Comparison of ENCODE assay signal across 8 cellular contexts in genomic region chr22:31977141-31977781, GRCh38. TPM values are rescaled to one million over a fixed set of nuclear protein-coding genes. Genes with fewer than 3 reads are reported as not detected.
A peak's percentile ranks its signal among the peaks of the same experiment; 100 is the strongest.
DNase-seq lines count a peak whose midpoint lies in the region; ATAC-seq and TF ChIP-seq lines count a peak whose summit lies in the region.

No MANE protein-coding gene starts in this region.

- H3K4me2 ChIP-seq in BLaER1 treated with 17β-estradiol and CSF1 and Interleukin-3, amounts not matched to agents 10 nM and 100 nM, result peak overlapping the region in 8 of 11 experiments; percentile 40 to 74 (median 55); a peak in 16 of 22 replicates

- no peak overlapping the region for H3K4me3 Mint-ChIP-seq in activated CD4-positive, alpha-beta T cell treated with anti-CD3 and anti-CD28 coated beads for 36 hours
- H3K4me3 Mint-ChIP-seq in chondrocyte (ENCODE audit: unreplicated experiment), result no peak overlapping the region

- peak; percentile 98 for ATAC-seq in activated CD4-positive, alpha-beta T cell treated with anti-CD3 and anti-CD28 coated beads for 36 hours
- ATAC-seq in HG02884 (IDR thresholded peaks at IDR 0.05; ENCODE audit: unreplicated experiment), result no peak

- H3K4me3 ChIP-seq in BLaER1 treated with 17β-estradiol and CSF1 and Interleukin-3, amounts not matched to agents 10 nM and 100 nM, result no peak overlapping the region
- H3K4me3 ChIP-seq in HAP-1 (no peak overlapping the region), lower leg skin (ENCODE audit: low read depth, poor library complexity, severe bottlenecking) (no peak overlapping the region)

- in situ Hi-C loops in HAP-1 (cut with MboI; ENCODE audit: low sequenced_read_pairs), result loop anchor here (10.0 kb wide), 3 partner anchors 108 to 498 kb away; partner anchors contain the start of gene FBXO7

- intact Hi-C loops in activated CD4-positive, alpha-beta T cell treated with anti-CD3 and anti-CD28 coated beads for 36 hours (cut with DNase I, micrococcal nuclease), result loop anchor here (1.0 to 10.0 kb wide), 6 partner anchors 104 to 1025 kb away; no protein-coding TSS in a partner anchor
- intact Hi-C loops in lower leg skin (cut with DNase I; ENCODE audit: low total_unique reads), result loop anchor here (2.0 to 10.0 kb wide), 2 partner anchors 106 to 288 kb away; no protein-coding TSS in a partner anchor

- H3K36me3 ChIP-seq in BLaER1 treated with 17β-estradiol and CSF1 and Interleukin-3, amounts not matched to agents 10 nM and 100 nM, result no peaks in the 10 kb centered on the region
- H3K36me3 ChIP-seq in HAP-1 (replicated peaks), result no peaks in the 10 kb centered on the region

- H3K9ac ChIP-seq in BLaER1 treated with 17β-estradiol and CSF1 and Interleukin-3, amounts not matched to agents 10 nM and 100 nM, result no peak overlapping the region

- H3K4me1 ChIP-seq in BLaER1 treated with 17β-estradiol and CSF1 and Interleukin-3, amounts not matched to agents 10 nM and 100 nM, result peaks cover 0 to 21% (median 18%) of the 10 kb centered on the region in 10 experiments; a peak in 15 of 20 replicates
- H3K4me1 ChIP-seq in HAP-1, result no peaks in the 10 kb centered on the region

- no peaks in the 10 kb centered on the region; a peak in 1 of 22 replicates for H4K20me1 ChIP-seq in BLaER1 treated with 17β-estradiol and CSF1 and Interleukin-3, amounts not matched to agents 10 nM and 100 nM

- WGBS in lower leg skin, 2 donors, result 4 to 8% methylated on average over 9 of the region's 9 CpGs

- POLR2A ChIA-PET in activated CD4-positive, alpha-beta T cell treated with anti-CD3 and anti-CD28 coated beads for 36 hours (lab: Charles Lee), result no interaction called here

- H3K36me3 Mint-ChIP-seq in activated CD4-positive, alpha-beta T cell treated with anti-CD3 and anti-CD28 coated beads for 36 hours (ENCODE audit: low read depth), result no peaks in the 10 kb centered on the region
- H3K36me3 Mint-ChIP-seq in chondrocyte (ENCODE audit: low read depth), result no peaks in the 10 kb centered on the region

- H3K27ac Mint-ChIP-seq in activated CD4-positive, alpha-beta T cell treated with anti-CD3 and anti-CD28 coated beads for 36 hours, result no peak overlapping the region
- H3K27ac Mint-ChIP-seq in chondrocyte (ENCODE audit: unreplicated experiment), result no peak overlapping the region

- CTCF ChIA-PET in activated CD4-positive, alpha-beta T cell treated with anti-CD3 and anti-CD28 coated beads for 36 hours (lab: Charles Lee), result interaction anchor here (0.6 to 11.3 kb wide), 14 partner anchors 7 to 497 kb away, joined by 3 to 114 read pairs (median 4); no protein-coding TSS in a partner anchor

- H3K9me3 ChIP-seq in BLaER1 treated with 17β-estradiol and CSF1 and Interleukin-3, amounts not matched to agents 10 nM and 100 nM (replicated peaks in 1 of 11), result no peaks in the 10 kb centered on the region
- H3K9me3 ChIP-seq in HAP-1, result no peaks in the 10 kb centered on the region

- DNase-seq in HAP-1 (ENCODE audit: low spot score in 2 of 2) (peak; percentile 61 to 93), NCI-H446 (lab: John Stamatoyannopoulos, UW) (peak; percentile 47 to 72), chondrocyte (ENCODE audit: low spot score) (no peak), lower leg skin (ENCODE audit: low spot score in 2 of 2) (peak; percentile 70 to 93)
- DNase-seq in activated CD4-positive, alpha-beta T cell treated with anti-CD3 and anti-CD28 coated beads for 36 hours, result peak; percentile 92
- peak; percentile 50 for DNase-seq in stimulated activated CD8-positive, alpha-beta memory T cell treated with anti-CD3 and anti-CD28 coated beads, Interleukin-12 subunit alpha, Interleukin-12 subunit beta, amount 100 ng/mL, for 4 hours (ENCODE audit: low read depth)

- peak; percentile 84 for TF ChIP-seq CTCF in chondrocyte (IDR thresholded peaks at IDR 0.05)
- TF ChIP-seq CTCF in lower leg skin (IDR thresholded peaks at IDR 0.05), result peak in 1 of 3 donors; percentile 58

- H3K27me3 Mint-ChIP-seq in activated CD4-positive, alpha-beta T cell treated with anti-CD3 and anti-CD28 coated beads for 36 hours, result peaks cover 2% of the 10 kb centered on the region
- peaks cover 2% of the 10 kb centered on the region for H3K27me3 Mint-ChIP-seq in chondrocyte (ENCODE audit: low read depth)

- no peaks in the 10 kb centered on the region for H3K9me3 Mint-ChIP-seq in activated CD4-positive, alpha-beta T cell treated with anti-CD3 and anti-CD28 coated beads for 36 hours (ENCODE audit: low read depth)
- H3K9me3 Mint-ChIP-seq in chondrocyte (ENCODE audit: low read depth), result no peaks in the 10 kb centered on the region

- TF ChIP-seq POLR2A in lower leg skin (IDR thresholded peaks at IDR 0.05), result no peak

- peaks cover 5% of the 10 kb centered on the region for H3K4me1 Mint-ChIP-seq in activated CD4-positive, alpha-beta T cell treated with anti-CD3 and anti-CD28 coated beads for 36 hours
- H3K4me1 Mint-ChIP-seq in chondrocyte (ENCODE audit: low read depth), result peaks cover 2% of the 10 kb centered on the region

- H3K27me3 ChIP-seq in BLaER1 treated with 17β-estradiol and CSF1 and Interleukin-3, amounts not matched to agents 10 nM and 100 nM, result no peaks in the 10 kb centered on the region
- no peaks in the 10 kb centered on the region for H3K27me3 ChIP-seq in HAP-1 (ENCODE audit: low read depth)

- peak overlapping the region in 2 of 11 experiments; percentile 6 to 12; a peak in 1 of 22 replicates for H3K27ac ChIP-seq in BLaER1 treated with 17β-estradiol and CSF1 and Interleukin-3, amounts not matched to agents 10 nM and 100 nM

RNA-seq across cellular contexts. Expression of gene YWHAH, which starts 32.9 kb away (rescaled TPM):
- total RNA-seq in activated CD4-positive, alpha-beta T cell treated with anti-CD3 and anti-CD28 coated beads for 36 hours, result 10 to 100 TPM; 83.2 to 98.5 TPM
- total RNA-seq in chondrocyte (179 to 223 TPM (median 218 TPM) in 3 replicates), lower leg skin (10 to 100 TPM; 57.8 to 94.0 (median 80.7) TPM)
